Comparison of ENCODE assay signal across 27 cellular contexts in the genomic region with DNA sequence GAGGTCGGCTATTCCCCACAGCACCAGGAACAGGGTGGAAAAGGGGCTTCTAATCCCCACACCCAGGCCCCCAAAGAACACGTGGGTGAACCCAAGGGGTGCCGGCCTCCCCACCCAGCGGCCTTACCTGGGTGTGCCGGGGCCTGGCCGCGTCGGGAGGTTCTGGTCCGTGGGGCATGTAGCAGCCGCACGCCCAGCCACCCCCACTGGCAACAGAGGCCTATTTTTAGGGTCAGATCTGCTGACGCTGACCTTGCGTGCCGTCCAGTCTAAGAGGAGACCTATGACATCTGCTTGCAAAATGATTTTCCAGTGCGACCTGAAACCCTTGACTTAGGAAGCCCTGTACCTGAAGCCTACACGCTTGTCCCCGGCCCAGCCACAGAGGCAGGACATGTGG.
"Had no signal": no experiment of that assay in that cellular context is flagged by ENCODE, and none has a peak within 500 bp of the region (broad histone marks: within the 10 kb centered on the region; RNA-seq: fewer than 3 reads in every experiment).

No MANE protein-coding gene starts in this region.

- H3K27ac ChIP-seq: neural progenitor cell, neutrophil, pancreas, prostate gland, right lobe of liver, stomach, suprapubic skin, testis, tibial artery, transverse colon, upper lobe of right lung, uterus had no signal

- H3K4me3 Mint-ChIP-seq: naive thymus-derived CD4-positive, alpha-beta T cell; natural killer cell; nephron; neural progenitor cell; stimulated activated effector memory CD8-positive, alpha-beta T cell treated with anti-CD3 and anti-CD28 coated beads, Interleukin-12 subunit alpha, Interleukin-12 subunit beta, amount 100 ng/mL, for 72 hours; stimulated activated naive B cell treated with anti-CD40 and anti-IgM and Interleukin-4, amounts not matched to agents 10 μg/mL and 1 μg/mL and 100 μg/mL, for 72 hours; stimulated activated naive CD8-positive, alpha-beta T cell treated with anti-CD3 and anti-CD28 coated beads, Interleukin-15, Interleukin-2, amounts not matched to agents 100 ng/mL and 50 ng/mL, for 24 hours; type B pancreatic cell had no signal

- H3K9me3 Mint-ChIP-seq: naive thymus-derived CD4-positive, alpha-beta T cell; natural killer cell; nephron; stimulated activated effector memory CD8-positive, alpha-beta T cell treated with anti-CD3 and anti-CD28 coated beads, Interleukin-12 subunit alpha, Interleukin-12 subunit beta, amount 100 ng/mL, for 72 hours; stimulated activated naive B cell treated with anti-CD40 and anti-IgM and Interleukin-4, amounts not matched to agents 10 μg/mL and 1 μg/mL and 100 μg/mL, for 72 hours; stimulated activated naive CD8-positive, alpha-beta T cell treated with anti-CD3 and anti-CD28 coated beads, Interleukin-15, Interleukin-2, amounts not matched to agents 100 ng/mL and 50 ng/mL, for 24 hours; type B pancreatic cell had no signal

- H2AFZ ChIP-seq: neural progenitor cell had no signal

- H3K4me3 ChIP-seq: neural progenitor cell, pancreas, prostate gland, right lobe of liver, stomach, suprapubic skin, testis, tibial artery, transverse colon, upper lobe of right lung, uterus had no signal

- H3K27me3 Mint-ChIP-seq: naive thymus-derived CD4-positive, alpha-beta T cell; stimulated activated naive B cell treated with anti-CD40 and anti-IgM and Interleukin-4, amounts not matched to agents 10 μg/mL and 1 μg/mL and 100 μg/mL, for 72 hours; stimulated activated naive CD8-positive, alpha-beta T cell treated with anti-CD3 and anti-CD28 coated beads, Interleukin-15, Interleukin-2, amounts not matched to agents 100 ng/mL and 50 ng/mL, for 24 hours had no signal

- H3K4me2 ChIP-seq: neural progenitor cell had no signal

- H3K27ac Mint-ChIP-seq: naive thymus-derived CD4-positive, alpha-beta T cell; nephron; stimulated activated effector memory CD8-positive, alpha-beta T cell treated with anti-CD3 and anti-CD28 coated beads, Interleukin-12 subunit alpha, Interleukin-12 subunit beta, amount 100 ng/mL, for 72 hours; stimulated activated naive B cell treated with anti-CD40 and anti-IgM and Interleukin-4, amounts not matched to agents 10 μg/mL and 1 μg/mL and 100 μg/mL, for 72 hours; stimulated activated naive CD8-positive, alpha-beta T cell treated with anti-CD3 and anti-CD28 coated beads, Interleukin-15, Interleukin-2, amounts not matched to agents 100 ng/mL and 50 ng/mL, for 24 hours; type B pancreatic cell had no signal

- DNase-seq: naive thymus-derived CD4-positive, alpha-beta T cell; natural killer cell; nucleus accumbens; pancreas; right cardiac atrium; right lobe of liver; small intestine; stimulated activated CD4-positive, alpha-beta T cell treated with anti-CD3 and anti-CD28 coated beads, Interleukin-15, amount 100 ng/mL, for 24 hours; stimulated activated CD4-positive, alpha-beta T cell treated with anti-CD3 and anti-CD28 coated beads, Interleukin-2, amount 100 ng/mL, for 24 hours; stimulated activated CD4-positive, alpha-beta T cell treated with anti-CD3 and anti-CD28 coated beads, Interleukin-2, amount 100 ng/mL, for 48 hours; stimulated activated CD4-positive, alpha-beta T cell treated with anti-CD3 and anti-CD28 coated beads, Interleukin-4, amount 100 ng/mL, for 24 hours; stimulated activated naive B cell treated with anti-CD40 and anti-IgM and Interleukin-4, amounts not matched to agents 10 μg/mL and 1 μg/mL and 100 μg/mL, for 72 hours; stimulated activated naive CD4-positive, alpha-beta T cell treated with Interleukin-2 at 50 U/mL for 16 hours; stomach; testis; tibial artery; transverse colon; upper lobe of right lung; uterus had no signal

- H3K4me1 ChIP-seq: pancreas, prostate gland, suprapubic skin, upper lobe of right lung, uterus had no signal

- H3K36me3 Mint-ChIP-seq: naive thymus-derived CD4-positive, alpha-beta T cell; natural killer cell; neural progenitor cell; stimulated activated effector memory CD8-positive, alpha-beta T cell treated with anti-CD3 and anti-CD28 coated beads, Interleukin-12 subunit alpha, Interleukin-12 subunit beta, amount 100 ng/mL, for 72 hours; stimulated activated naive B cell treated with anti-CD40 and anti-IgM and Interleukin-4, amounts not matched to agents 10 μg/mL and 1 μg/mL and 100 μg/mL, for 72 hours; type B pancreatic cell had no signal

- ATAC-seq: naive thymus-derived CD4-positive, alpha-beta T cell; natural killer cell; pancreas; right cardiac atrium; right lobe of liver; stimulated activated effector memory CD8-positive, alpha-beta T cell treated with anti-CD3 and anti-CD28 coated beads, Interleukin-12 subunit alpha, Interleukin-12 subunit beta, amount 100 ng/mL, for 72 hours; stimulated activated naive B cell treated with anti-CD40 and anti-IgM and Interleukin-4, amounts not matched to agents 10 μg/mL and 1 μg/mL and 100 μg/mL, for 72 hours; upper lobe of right lung had no signal

- H3K9ac ChIP-seq: neural progenitor cell had no signal

- H3K9me3 ChIP-seq: neutrophil, pancreas, prostate gland, right lobe of liver, stomach, suprapubic skin, testis, tibial artery, transverse colon, upper lobe of right lung, uterus had no signal

- H3K36me3 ChIP-seq: neural progenitor cell, neutrophil, pancreas, prostate gland, right lobe of liver, stomach, suprapubic skin, tibial artery, transverse colon, upper lobe of right lung, uterus had no signal

- H3K27me3 ChIP-seq: neural progenitor cell, neutrophil, pancreas, right lobe of liver, stomach, suprapubic skin, testis, tibial artery, transverse colon, upper lobe of right lung, uterus had no signal
